In the genomic region with DNA sequence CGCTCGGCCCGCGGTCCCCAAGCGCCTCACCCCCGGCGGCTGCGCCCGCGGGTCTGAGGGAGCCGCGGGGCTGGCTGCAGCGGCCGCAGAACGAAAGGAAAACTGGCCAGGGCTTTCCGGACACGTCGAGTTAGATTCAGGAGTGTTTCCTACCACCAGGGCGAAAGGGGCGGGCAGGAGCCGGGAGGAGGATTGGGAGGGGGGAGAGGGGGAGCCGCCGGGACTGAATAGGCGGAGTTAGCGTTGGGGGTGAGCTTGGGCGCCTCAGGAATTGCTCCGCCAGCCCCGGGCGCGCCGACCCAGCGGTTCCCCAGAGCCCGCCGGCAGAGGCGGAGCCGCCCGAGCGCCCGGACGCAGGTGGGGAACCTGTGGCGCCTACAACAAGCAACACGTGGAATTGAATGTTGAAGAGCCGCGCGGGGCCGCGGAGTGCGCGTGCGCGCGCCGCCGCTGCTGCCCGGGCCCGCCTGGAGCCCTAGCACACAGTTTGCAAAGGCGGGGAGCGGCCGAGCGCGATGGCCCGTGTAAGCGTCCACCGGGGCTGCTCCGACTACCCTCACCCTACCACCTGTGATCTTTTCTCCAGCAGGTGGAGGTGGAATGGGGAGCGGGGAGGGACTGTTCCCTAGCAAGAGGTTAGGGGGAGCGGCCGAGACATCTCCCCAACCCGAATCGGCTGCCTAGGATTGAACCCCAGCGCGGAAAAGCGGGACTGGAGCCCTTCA, we compare ENCODE assay signal across 1 cellular context.
A peak's percentile ranks its signal among the peaks of the same experiment; 100 is the strongest.
TF ChIP-seq lines count a peak whose summit lies in the region.

A gene (minus strand): TSS at position 104 of the 725 bp plus-strand sequence. CDS start 123 bp downstream, outside the sequence.

TF ChIP-seq in HepG2, 621 proteins besides CTCF, POLR2A, EP300 and RAD21 (continued from another document and continues in another):
- TF ChIP-seq, protein P1, sequence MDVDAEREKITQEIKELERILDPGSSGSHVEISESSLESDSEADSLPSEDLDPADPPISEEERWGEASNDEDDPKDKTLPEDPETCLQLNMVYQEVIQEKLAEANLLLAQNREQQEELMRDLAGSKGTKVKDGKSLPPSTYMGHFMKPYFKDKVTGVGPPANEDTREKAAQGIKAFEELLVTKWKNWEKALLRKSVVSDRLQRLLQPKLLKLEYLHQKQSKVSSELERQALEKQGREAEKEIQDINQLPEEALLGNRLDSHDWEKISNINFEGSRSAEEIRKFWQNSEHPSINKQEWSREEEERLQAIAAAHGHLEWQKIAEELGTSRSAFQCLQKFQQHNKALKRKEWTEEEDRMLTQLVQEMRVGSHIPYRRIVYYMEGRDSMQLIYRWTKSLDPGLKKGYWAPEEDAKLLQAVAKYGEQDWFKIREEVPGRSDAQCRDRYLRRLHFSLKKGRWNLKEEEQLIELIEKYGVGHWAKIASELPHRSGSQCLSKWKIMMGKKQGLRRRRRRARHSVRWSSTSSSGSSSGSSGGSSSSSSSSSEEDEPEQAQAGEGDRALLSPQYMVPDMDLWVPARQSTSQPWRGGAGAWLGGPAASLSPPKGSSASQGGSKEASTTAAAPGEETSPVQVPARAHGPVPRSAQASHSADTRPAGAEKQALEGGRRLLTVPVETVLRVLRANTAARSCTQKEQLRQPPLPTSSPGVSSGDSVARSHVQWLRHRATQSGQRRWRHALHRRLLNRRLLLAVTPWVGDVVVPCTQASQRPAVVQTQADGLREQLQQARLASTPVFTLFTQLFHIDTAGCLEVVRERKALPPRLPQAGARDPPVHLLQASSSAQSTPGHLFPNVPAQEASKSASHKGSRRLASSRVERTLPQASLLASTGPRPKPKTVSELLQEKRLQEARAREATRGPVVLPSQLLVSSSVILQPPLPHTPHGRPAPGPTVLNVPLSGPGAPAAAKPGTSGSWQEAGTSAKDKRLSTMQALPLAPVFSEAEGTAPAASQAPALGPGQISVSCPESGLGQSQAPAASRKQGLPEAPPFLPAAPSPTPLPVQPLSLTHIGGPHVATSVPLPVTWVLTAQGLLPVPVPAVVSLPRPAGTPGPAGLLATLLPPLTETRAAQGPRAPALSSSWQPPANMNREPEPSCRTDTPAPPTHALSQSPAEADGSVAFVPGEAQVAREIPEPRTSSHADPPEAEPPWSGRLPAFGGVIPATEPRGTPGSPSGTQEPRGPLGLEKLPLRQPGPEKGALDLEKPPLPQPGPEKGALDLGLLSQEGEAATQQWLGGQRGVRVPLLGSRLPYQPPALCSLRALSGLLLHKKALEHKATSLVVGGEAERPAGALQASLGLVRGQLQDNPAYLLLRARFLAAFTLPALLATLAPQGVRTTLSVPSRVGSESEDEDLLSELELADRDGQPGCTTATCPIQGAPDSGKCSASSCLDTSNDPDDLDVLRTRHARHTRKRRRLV (CRISPR knock-in tag; IDR thresholded peaks at IDR 0.05) = no peak
- TF ChIP-seq SALL1 (CRISPR knock-in tag; IDR thresholded peaks at IDR 0.05) = peak; percentile 68
- TF ChIP-seq ZNF703 (CRISPR knock-in tag; IDR thresholded peaks at IDR 0.05; ENCODE audit: borderline replicate concordance) = peak; percentile 19; the same call in 1 of the 2 replicates
- no peak for TF ChIP-seq ZKSCAN1 (IDR thresholded peaks at IDR 0.05; ENCODE audit: low read length)
- TF ChIP-seq ZNF761 (CRISPR knock-in tag; conservative IDR thresholded peaks at IDR 0.05) = no peak
- TF ChIP-seq, protein P2, sequence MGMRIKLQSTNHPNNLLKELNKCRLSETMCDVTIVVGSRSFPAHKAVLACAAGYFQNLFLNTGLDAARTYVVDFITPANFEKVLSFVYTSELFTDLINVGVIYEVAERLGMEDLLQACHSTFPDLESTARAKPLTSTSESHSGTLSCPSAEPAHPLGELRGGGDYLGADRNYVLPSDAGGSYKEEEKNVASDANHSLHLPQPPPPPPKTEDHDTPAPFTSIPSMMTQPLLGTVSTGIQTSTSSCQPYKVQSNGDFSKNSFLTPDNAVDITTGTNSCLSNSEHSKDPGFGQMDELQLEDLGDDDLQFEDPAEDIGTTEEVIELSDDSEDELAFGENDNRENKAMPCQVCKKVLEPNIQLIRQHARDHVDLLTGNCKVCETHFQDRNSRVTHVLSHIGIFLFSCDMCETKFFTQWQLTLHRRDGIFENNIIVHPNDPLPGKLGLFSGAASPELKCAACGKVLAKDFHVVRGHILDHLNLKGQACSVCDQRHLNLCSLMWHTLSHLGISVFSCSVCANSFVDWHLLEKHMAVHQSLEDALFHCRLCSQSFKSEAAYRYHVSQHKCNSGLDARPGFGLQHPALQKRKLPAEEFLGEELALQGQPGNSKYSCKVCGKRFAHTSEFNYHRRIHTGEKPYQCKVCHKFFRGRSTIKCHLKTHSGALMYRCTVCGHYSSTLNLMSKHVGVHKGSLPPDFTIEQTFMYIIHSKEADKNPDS (CRISPR knock-in tag; IDR thresholded peaks at IDR 0.05) = no peak
- TF ChIP-seq GPN1 (CRISPR knock-in tag; IDR thresholded peaks at IDR 0.05; ENCODE audit: borderline replicate concordance) = no peak
- TF ChIP-seq ZEB1 (IDR thresholded peaks at IDR 0.05; ENCODE audit: insufficient replicate concordance, low read depth) = peak; percentile 42
- TF ChIP-seq NFRKB (IDR thresholded peaks at IDR 0.05) = no peak
- TF ChIP-seq, protein P3, sequence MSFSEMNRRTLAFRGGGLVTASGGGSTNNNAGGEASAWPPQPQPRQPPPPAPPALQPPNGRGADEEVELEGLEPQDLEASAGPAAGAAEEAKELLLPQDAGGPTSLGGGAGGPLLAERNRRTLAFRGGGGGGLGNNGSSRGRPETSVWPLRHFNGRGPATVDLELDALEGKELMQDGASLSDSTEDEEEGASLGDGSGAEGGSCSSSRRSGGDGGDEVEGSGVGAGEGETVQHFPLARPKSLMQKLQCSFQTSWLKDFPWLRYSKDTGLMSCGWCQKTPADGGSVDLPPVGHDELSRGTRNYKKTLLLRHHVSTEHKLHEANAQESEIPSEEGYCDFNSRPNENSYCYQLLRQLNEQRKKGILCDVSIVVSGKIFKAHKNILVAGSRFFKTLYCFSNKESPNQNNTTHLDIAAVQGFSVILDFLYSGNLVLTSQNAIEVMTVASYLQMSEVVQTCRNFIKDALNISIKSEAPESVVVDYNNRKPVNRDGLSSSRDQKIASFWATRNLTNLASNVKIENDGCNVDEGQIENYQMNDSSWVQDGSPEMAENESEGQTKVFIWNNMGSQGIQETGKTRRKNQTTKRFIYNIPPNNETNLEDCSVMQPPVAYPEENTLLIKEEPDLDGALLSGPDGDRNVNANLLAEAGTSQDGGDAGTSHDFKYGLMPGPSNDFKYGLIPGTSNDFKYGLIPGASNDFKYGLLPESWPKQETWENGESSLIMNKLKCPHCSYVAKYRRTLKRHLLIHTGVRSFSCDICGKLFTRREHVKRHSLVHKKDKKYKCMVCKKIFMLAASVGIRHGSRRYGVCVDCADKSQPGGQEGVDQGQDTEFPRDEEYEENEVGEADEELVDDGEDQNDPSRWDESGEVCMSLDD (CRISPR knock-in tag; IDR thresholded peaks at IDR 0.05; ENCODE audit: borderline replicate concordance) = peak; percentile 81
- TF ChIP-seq ZNF292 (CRISPR knock-in tag; IDR thresholded peaks at IDR 0.05; ENCODE audit: borderline replicate concordance, low read depth) = no peak; the same call in 1 of the 2 replicates
- TF ChIP-seq CBX1 (IDR thresholded peaks at IDR 0.05; ENCODE audit: low read depth) = no peak
- TF ChIP-seq, protein P4, sequence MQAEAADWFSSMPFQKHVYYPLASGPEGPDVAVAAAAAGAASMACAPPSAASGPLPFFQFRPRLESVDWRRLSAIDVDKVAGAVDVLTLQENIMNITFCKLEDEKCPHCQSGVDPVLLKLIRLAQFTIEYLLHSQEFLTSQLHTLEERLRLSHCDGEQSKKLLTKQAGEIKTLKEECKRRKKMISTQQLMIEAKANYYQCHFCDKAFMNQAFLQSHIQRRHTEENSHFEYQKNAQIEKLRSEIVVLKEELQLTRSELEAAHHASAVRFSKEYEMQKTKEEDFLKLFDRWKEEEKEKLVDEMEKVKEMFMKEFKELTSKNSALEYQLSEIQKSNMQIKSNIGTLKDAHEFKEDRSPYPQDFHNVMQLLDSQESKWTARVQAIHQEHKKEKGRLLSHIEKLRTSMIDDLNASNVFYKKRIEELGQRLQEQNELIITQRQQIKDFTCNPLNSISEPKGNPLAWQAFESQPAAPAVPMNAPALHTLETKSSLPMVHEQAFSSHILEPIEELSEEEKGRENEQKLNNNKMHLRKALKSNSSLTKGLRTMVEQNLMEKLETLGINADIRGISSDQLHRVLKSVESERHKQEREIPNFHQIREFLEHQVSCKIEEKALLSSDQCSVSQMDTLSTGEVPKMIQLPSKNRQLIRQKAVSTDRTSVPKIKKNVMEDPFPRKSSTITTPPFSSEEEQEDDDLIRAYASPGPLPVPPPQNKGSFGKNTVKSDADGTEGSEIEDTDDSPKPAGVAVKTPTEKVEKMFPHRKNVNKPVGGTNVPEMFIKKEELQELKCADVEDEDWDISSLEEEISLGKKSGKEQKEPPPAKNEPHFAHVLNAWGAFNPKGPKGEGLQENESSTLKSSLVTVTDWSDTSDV (CRISPR knock-in tag; IDR thresholded peaks at IDR 0.05) = no peak
- 0 out of 2 replicates have a peak, but pooled peaks have one; percentile 33 for TF ChIP-seq ELF4 (CRISPR knock-in tag; IDR thresholded peaks at IDR 0.05; ENCODE audit: borderline replicate concordance)
- TF ChIP-seq, protein P5, sequence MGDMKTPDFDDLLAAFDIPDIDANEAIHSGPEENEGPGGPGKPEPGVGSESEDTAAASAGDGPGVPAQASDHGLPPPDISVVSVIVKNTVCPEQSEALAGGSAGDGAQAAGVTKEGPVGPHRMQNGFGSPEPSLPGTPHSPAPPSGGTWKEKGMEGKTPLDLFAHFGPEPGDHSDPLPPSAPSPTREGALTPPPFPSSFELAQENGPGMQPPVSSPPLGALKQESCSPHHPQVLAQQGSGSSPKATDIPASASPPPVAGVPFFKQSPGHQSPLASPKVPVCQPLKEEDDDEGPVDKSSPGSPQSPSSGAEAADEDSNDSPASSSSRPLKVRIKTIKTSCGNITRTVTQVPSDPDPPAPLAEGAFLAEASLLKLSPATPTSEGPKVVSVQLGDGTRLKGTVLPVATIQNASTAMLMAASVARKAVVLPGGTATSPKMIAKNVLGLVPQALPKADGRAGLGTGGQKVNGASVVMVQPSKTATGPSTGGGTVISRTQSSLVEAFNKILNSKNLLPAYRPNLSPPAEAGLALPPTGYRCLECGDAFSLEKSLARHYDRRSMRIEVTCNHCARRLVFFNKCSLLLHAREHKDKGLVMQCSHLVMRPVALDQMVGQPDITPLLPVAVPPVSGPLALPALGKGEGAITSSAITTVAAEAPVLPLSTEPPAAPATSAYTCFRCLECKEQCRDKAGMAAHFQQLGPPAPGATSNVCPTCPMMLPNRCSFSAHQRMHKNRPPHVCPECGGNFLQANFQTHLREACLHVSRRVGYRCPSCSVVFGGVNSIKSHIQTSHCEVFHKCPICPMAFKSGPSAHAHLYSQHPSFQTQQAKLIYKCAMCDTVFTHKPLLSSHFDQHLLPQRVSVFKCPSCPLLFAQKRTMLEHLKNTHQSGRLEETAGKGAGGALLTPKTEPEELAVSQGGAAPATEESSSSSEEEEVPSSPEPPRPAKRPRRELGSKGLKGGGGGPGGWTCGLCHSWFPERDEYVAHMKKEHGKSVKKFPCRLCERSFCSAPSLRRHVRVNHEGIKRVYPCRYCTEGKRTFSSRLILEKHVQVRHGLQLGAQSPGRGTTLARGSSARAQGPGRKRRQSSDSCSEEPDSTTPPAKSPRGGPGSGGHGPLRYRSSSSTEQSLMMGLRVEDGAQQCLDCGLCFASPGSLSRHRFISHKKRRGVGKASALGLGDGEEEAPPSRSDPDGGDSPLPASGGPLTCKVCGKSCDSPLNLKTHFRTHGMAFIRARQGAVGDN (CRISPR knock-in tag; IDR thresholded peaks at IDR 0.05) = peak; percentile 93
- no peak for TF ChIP-seq KAT7 (CRISPR knock-in tag; IDR thresholded peaks at IDR 0.05; ENCODE audit: borderline replicate concordance)
- TF ChIP-seq, protein P6, sequence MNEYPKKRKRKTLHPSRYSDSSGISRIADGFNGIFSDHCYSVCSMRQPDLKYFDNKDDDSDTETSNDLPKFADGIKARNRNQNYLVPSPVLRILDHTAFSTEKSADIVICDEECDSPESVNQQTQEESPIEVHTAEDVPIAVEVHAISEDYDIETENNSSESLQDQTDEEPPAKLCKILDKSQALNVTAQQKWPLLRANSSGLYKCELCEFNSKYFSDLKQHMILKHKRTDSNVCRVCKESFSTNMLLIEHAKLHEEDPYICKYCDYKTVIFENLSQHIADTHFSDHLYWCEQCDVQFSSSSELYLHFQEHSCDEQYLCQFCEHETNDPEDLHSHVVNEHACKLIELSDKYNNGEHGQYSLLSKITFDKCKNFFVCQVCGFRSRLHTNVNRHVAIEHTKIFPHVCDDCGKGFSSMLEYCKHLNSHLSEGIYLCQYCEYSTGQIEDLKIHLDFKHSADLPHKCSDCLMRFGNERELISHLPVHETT (CRISPR knock-in tag; conservative IDR thresholded peaks at IDR 0.05) = 0 out of 2 replicates have a peak, but pooled peaks have one; percentile 21
- TF ChIP-seq, protein P7, sequence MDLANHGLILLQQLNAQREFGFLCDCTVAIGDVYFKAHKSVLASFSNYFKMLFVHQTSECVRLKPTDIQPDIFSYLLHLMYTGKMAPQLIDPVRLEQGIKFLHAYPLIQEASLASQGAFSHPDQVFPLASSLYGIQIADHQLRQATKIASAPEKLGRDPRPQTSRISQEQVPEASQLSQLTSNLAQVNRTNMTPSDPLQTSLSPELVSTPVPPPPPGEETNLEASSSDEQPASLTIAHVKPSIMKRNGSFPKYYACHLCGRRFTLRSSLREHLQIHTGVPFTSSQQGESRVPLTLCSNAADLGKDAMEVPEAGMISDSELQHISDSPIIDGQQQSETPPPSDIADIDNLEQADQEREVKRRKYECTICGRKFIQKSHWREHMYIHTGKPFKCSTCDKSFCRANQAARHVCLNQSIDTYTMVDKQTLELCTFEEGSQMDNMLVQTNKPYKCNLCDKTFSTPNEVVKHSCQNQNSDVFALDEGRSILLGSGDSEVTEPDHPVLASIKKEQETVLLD (CRISPR knock-in tag; IDR thresholded peaks at IDR 0.05; ENCODE audit: low read depth) = peak; percentile 71
- no peak for TF ChIP-seq ZNF775 (CRISPR knock-in tag; IDR thresholded peaks at IDR 0.05; ENCODE audit: borderline replicate concordance)
- no peak for TF ChIP-seq SMC3 (IDR thresholded peaks at IDR 0.05; ENCODE audit: low read length)
- TF ChIP-seq MED1 (CRISPR knock-in tag; IDR thresholded peaks at IDR 0.05) = peak; percentile 51
- no peak; the same call in 1 of the 2 replicates for TF ChIP-seq JDP2 (CRISPR knock-in tag; IDR thresholded peaks at IDR 0.05; ENCODE audit: borderline replicate concordance)
- TF ChIP-seq ZNF101 (CRISPR knock-in tag; IDR thresholded peaks at IDR 0.05; ENCODE audit: borderline replicate concordance, low read depth) = no peak
- TF ChIP-seq CEBPG (CRISPR knock-in tag; IDR thresholded peaks at IDR 0.05) = no peak
- TF ChIP-seq REL (CRISPR knock-in tag; conservative IDR thresholded peaks at IDR 0.05) = peak; percentile 76
- no peak for TF ChIP-seq ZNF337 (CRISPR knock-in tag; IDR thresholded peaks at IDR 0.05; ENCODE audit: borderline replicate concordance, low read depth)
- TF ChIP-seq ZFP62 (CRISPR knock-in tag; IDR thresholded peaks at IDR 0.05) = no peak
- TF ChIP-seq ZNF230 (CRISPR knock-in tag; IDR thresholded peaks at IDR 0.05) = no peak
- no peak for TF ChIP-seq MBNL3 (CRISPR knock-in tag; conservative IDR thresholded peaks at IDR 0.05)
- TF ChIP-seq SOX13 (IDR thresholded peaks at IDR 0.05) = no peak
- peak in 1 of 2 experiments; percentile 29; a peak in 1 of 4 replicates for TF ChIP-seq SOX13 (CRISPR knock-in tag; conservative IDR thresholded peaks at IDR 0.05 in 1 of 2, IDR thresholded peaks at IDR 0.05 in 1 of 2)
- TF ChIP-seq ZNF207 (IDR thresholded peaks at IDR 0.05; ENCODE audit: borderline replicate concordance) = no peak
- peak; percentile 57; the same call in 1 of the 2 replicates for TF ChIP-seq ZNF225 (CRISPR knock-in tag; IDR thresholded peaks at IDR 0.05)
- no peak for TF ChIP-seq ELF1 (CRISPR knock-in tag; IDR thresholded peaks at IDR 0.05)
- no peak for TF ChIP-seq MEIS2 (CRISPR knock-in tag; IDR thresholded peaks at IDR 0.05)
- TF ChIP-seq RFXANK (CRISPR knock-in tag; IDR thresholded peaks at IDR 0.05) = no peak
- TF ChIP-seq ELF3 (CRISPR knock-in tag; IDR thresholded peaks at IDR 0.05) = no peak
- no peak; the same call in 1 of the 2 replicates for TF ChIP-seq ETV6 (CRISPR knock-in tag; conservative IDR thresholded peaks at IDR 0.05)
- peak; percentile 90 for TF ChIP-seq ZNF777 (CRISPR knock-in tag; IDR thresholded peaks at IDR 0.05)
